ENCODE assay signal across 8 cellular contexts in genomic region chrX:40647307-40648197, GRCh38. TPM values are rescaled to one million over a fixed set of nuclear protein-coding genes. Genes with fewer than 3 reads are reported as not detected.
DNase-seq lines count a peak whose midpoint lies in the region; ATAC-seq, FAIRE-seq and TF ChIP-seq lines count a peak whose summit lies in the region.

Gene CXorf38, minus strand, starts transcription at chrX:40647561. Its CDS starts 41 bp downstream, at chrX:40647520.

- no peaks in the 10 kb centered on the region for H3K27me3 Mint-ChIP-seq in T-helper 1 cell treated with Interleukin-12 subunit alpha and Interleukin-12 subunit beta and Interleukin-4 antibody, amounts not matched to agents 30 μg/mL and 1 μg/mL, for 36 hours (ENCODE audit: low read depth)

- no peaks in the 10 kb centered on the region for H3K9me3 Mint-ChIP-seq in T-helper 1 cell treated with Interleukin-12 subunit alpha and Interleukin-12 subunit beta and Interleukin-4 antibody, amounts not matched to agents 30 μg/mL and 1 μg/mL, for 36 hours

- peak; percentile 80 for DNase-seq in NCI-H1694 treated with DMSO at 0.1 percent for 48 hours (lab: John Stamatoyannopoulos, UW)
- DNase-seq in amygdala (lab: John Stamatoyannopoulos, UW): peak in 55 of 56 donors; percentile 28 to 91 (median 72)
- peak; percentile 90 for DNase-seq in left ventricle myocardium inferior
- DNase-seq in pulmonary artery endothelial cell (ENCODE audit: low read depth, low spot score): peak; percentile 44
- DNase-seq in urothelium cell line (ENCODE audit: low spot score): peak; percentile 94

- peak within 1 kb of the TSS; percentile 95 for H3K4me3 Mint-ChIP-seq in T-helper 1 cell treated with Interleukin-12 subunit alpha and Interleukin-12 subunit beta and Interleukin-4 antibody, amounts not matched to agents 30 μg/mL and 1 μg/mL, for 36 hours

- ATAC-seq in GM18498 (IDR thresholded peaks at IDR 0.05; ENCODE audit: unreplicated experiment) (peak; percentile 69), HG02885 (IDR thresholded peaks at IDR 0.05; ENCODE audit: poor library complexity, unreplicated experiment) (peak; percentile 84)

- peaks cover 36% of the 10 kb centered on the region for H3K4me1 ChIP-seq in left ventricle myocardium inferior

- peak within 1 kb of the TSS; percentile 87 for H3K27ac ChIP-seq in left ventricle myocardium inferior (replicated peaks)

- H3K9me3 ChIP-seq in left ventricle myocardium inferior (replicated peaks): no peaks in the 10 kb centered on the region

- no peak for TF ChIP-seq CTCF in left ventricle myocardium inferior (IDR thresholded peaks at IDR 0.05; ENCODE audit: borderline replicate concordance)

- peak; percentile 83 for FAIRE-seq in urothelium cell line (lab: Jason Lieb, UNC)

- intact Hi-C loops in left ventricle myocardium inferior (cut with micrococcal nuclease): no loop called here

- H3K4me1 Mint-ChIP-seq in T-helper 1 cell treated with Interleukin-12 subunit alpha and Interleukin-12 subunit beta and Interleukin-4 antibody, amounts not matched to agents 30 μg/mL and 1 μg/mL, for 36 hours (ENCODE audit: low read depth): peaks cover 17% of the 10 kb centered on the region

- H3K4me3 ChIP-seq in left ventricle myocardium inferior: peak within 1 kb of the TSS; percentile 86

- no peaks in the 10 kb centered on the region for H3K27me3 ChIP-seq in left ventricle myocardium inferior (ENCODE audit: low read depth)

- peaks cover 23% of the 10 kb centered on the region for H3K36me3 Mint-ChIP-seq in T-helper 1 cell treated with Interleukin-12 subunit alpha and Interleukin-12 subunit beta and Interleukin-4 antibody, amounts not matched to agents 30 μg/mL and 1 μg/mL, for 36 hours (ENCODE audit: low read depth)

- peak within 1 kb of the TSS; percentile 93 for H3K27ac Mint-ChIP-seq in T-helper 1 cell treated with Interleukin-12 subunit alpha and Interleukin-12 subunit beta and Interleukin-4 antibody, amounts not matched to agents 30 μg/mL and 1 μg/mL, for 36 hours

- no peaks in the 10 kb centered on the region for H3K36me3 ChIP-seq in left ventricle myocardium inferior

RNA-seq across cellular contexts. Expression of gene CXorf38, which starts in this region (rescaled TPM):
- total RNA-seq in left ventricle myocardium inferior: 3.7 TPM
- 13.1 and 14.3 TPM in 2 replicates for total RNA-seq in pulmonary artery endothelial cell

Comparison
In these comparisons a context has a peak if more than half of its experiments do, and no peak if none do; other contexts are left out.
1. Peak in every context shown above with its lines: DNase-seq, ATAC-seq, H3K4me3 ChIP-seq and H3K27ac ChIP-seq.
2. DNase-seq: peak in every context shown above with its lines; median percentile 94 in urothelium cell line; 90 in left ventricle myocardium inferior; 80 in NCI-H1694 treated with DMSO at 0.1 percent for 48 hours; 72 in amygdala; 44 in pulmonary artery endothelial cell.